In the genomic region with DNA sequence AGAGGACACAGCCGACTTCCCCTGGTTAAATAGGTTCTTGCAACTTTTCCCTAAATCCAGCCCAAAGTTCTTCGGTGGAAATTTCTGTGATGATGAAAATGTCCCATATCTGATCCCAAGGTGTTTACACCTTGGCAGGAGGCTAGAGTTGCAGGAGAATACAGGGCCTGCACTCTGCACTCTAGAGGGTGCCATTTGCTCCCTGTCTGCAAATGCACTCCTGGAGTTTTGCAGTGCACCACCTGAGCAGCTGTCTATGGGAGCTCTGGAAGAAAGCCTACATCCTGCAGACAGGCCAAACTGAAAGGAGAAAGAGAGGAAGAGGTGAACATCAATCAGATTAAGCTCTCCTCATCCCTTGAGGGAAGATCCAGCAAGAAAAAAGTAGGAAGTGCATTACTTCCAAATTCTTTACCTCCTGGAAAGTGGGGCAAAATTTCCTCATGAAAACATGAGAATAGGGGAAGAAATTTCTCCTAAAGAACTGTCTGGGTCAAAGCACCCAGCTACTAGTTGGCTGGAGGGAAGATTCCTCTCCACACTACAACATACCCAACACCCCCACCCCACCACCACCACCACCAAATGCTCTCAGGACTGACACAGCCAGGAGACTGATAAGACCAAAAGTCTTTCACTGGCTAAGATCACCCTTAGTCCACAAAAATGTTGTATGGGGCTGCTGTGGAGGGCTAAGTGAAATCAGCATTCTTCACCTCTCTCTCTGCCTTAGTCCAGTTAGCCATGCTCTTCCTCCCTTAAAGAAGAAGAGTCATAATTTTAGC, we compare ENCODE assay signal across 10 cellular contexts.
DNase-seq lines count a peak whose midpoint lies in the region; ATAC-seq and TF ChIP-seq lines count a peak whose summit lies in the region.
"Had no signal": no experiment of that assay in that cellular context is flagged by ENCODE, and none has a peak within 500 bp of the region (broad histone marks: within the 10 kb centered on the region; RNA-seq: fewer than 3 reads in every experiment).

No MANE protein-coding gene starts in this region.

- H3K4me1 ChIP-seq in H9 (ENCODE audit: insufficient read depth, low read length) (peaks cover 4% of the 10 kb centered on the region; the same call in 1 of the 2 replicates), PC-9 (replicated peaks; ENCODE audit: insufficient read depth) (peaks cover 53% of the 10 kb centered on the region), parathyroid adenoma (no peaks in the 10 kb centered on the region)

- CTCF ChIA-PET in PC-9 (lab: Charles Lee) = no interaction called here

- DNase-seq in H9 (no peak), PC-9 (no peak), fibroblast of pulmonary artery (ENCODE audit: low read depth) (no peak), retina (no peak), NCI-H2171 treated with DMSO at 0.1 percent for 48 hours (lab: John Stamatoyannopoulos, UW) (no peak)
- DNase-seq: activated CD4-positive, alpha-beta T cell treated with anti-CD3 and anti-CD28 coated beads for 4 hours; naive B cell had no signal

- H3K79me2 ChIP-seq in H9 (ENCODE audit: insufficient read depth, low read length) = no peaks in the 10 kb centered on the region
- H3K79me2 ChIP-seq in PC-9 (ENCODE audit: low read depth) = no peaks in the 10 kb centered on the region
- H3K79me2 ChIP-seq in parathyroid adenoma = no peaks in the 10 kb centered on the region

- no peak overlapping the region for H3T11ph ChIP-seq in H9 (ENCODE audit: low read length)

- H2BK12ac ChIP-seq in H9 (ENCODE audit: insufficient read length, low read depth, low read length) = no peak overlapping the region

- peaks cover 11 to 12% of the 10 kb centered on the region in 2 experiments for H3K4me1 Mint-ChIP-seq in H9
- H3K4me1 Mint-ChIP-seq: naive B cell had no signal

- no peak overlapping the region for H3K4me2 ChIP-seq in H9 (ENCODE audit: insufficient read depth, insufficient read length, low read length)
- peak overlapping the region; percentile 57 for H3K4me2 ChIP-seq in PC-9
- H3K4me2 ChIP-seq in parathyroid adenoma (ENCODE audit: low read length) = no peak overlapping the region

- H3K79me1 ChIP-seq in H9 (ENCODE audit: insufficient read depth, low read depth, low read length, poor library complexity, severe bottlenecking) = no peaks in the 10 kb centered on the region

- no peaks in the 10 kb centered on the region for H4K20me1 ChIP-seq in H9 (ENCODE audit: control insufficient read depth, insufficient read depth, insufficient read length)
- H4K20me1 ChIP-seq in PC-9 (ENCODE audit: insufficient read depth) = no peaks in the 10 kb centered on the region

- no peaks in the 10 kb centered on the region for H3K9me3 ChIP-seq in H9 (ENCODE audit: control insufficient read depth, low read depth, low read length)
- H3K9me3 ChIP-seq in PC-9 (ENCODE audit: insufficient read depth, low read depth) = no peaks in the 10 kb centered on the region
- H3K9me3 ChIP-seq in parathyroid adenoma (ENCODE audit: control insufficient read depth, low read length) = no peaks in the 10 kb centered on the region

- no peak overlapping the region for H2AFZ ChIP-seq in H9 (ENCODE audit: low read length)
- H2AFZ ChIP-seq in PC-9 = no peak overlapping the region
- H2AFZ ChIP-seq in parathyroid adenoma = no peak overlapping the region

- H3K27me3 Mint-ChIP-seq in H9 (ENCODE audit: low read depth) = no peaks in the 10 kb centered on the region

- H2BK15ac ChIP-seq in H9 (ENCODE audit: low read depth, low read length) = no peak overlapping the region

- no peak overlapping the region for H3K56ac ChIP-seq in H9 (ENCODE audit: insufficient read length, low read depth, low read length)

- H2AK5ac ChIP-seq in H9 (ENCODE audit: insufficient read length, low read length) = no peak overlapping the region

- H3K27me3 ChIP-seq in H9 (ENCODE audit: insufficient read depth, low read length) (no peaks in the 10 kb centered on the region), PC-9 (ENCODE audit: insufficient read depth, low read depth) (no peaks in the 10 kb centered on the region), parathyroid adenoma (ENCODE audit: control insufficient read depth, insufficient read depth, low read length) (no peaks in the 10 kb centered on the region)

- H3K9me3 Mint-ChIP-seq in H9 = no peaks in the 10 kb centered on the region

- peaks cover 37% of the 10 kb centered on the region for H3F3A ChIP-seq in PC-9 (ENCODE audit: insufficient read depth, low read depth)

- H2BK120ac ChIP-seq in H9 (ENCODE audit: low read depth, low read length, poor library complexity, severe bottlenecking) = no peak overlapping the region

- no peaks in the 10 kb centered on the region for H3K36me3 Mint-ChIP-seq in H9 (ENCODE audit: insufficient read depth in 1 of 3, low read depth in 3 of 3)
- H3K36me3 Mint-ChIP-seq: naive B cell had no signal

- no peak overlapping the region for H3K4ac ChIP-seq in H9 (ENCODE audit: low read depth, low read length)

- TF ChIP-seq CTCF in H9 (conservative IDR thresholded peaks at IDR 0.05) (peak; percentile 17; the same call in 1 of the 3 replicates), PC-9 (conservative IDR thresholded peaks at IDR 0.05) (peak; percentile 24; the same call in 1 of the 2 replicates), fibroblast of pulmonary artery (IDR thresholded peaks at IDR 0.05; ENCODE audit: low read length, missing control alignments) (peak; percentile 21), parathyroid adenoma (IDR thresholded peaks at IDR 0.05) (peak; percentile 31)

- H3K18ac ChIP-seq in H9 (ENCODE audit: insufficient read length, low read depth, low read length) = no peak overlapping the region

- intact Hi-C loops in PC-9 (cut with micrococcal nuclease; ENCODE audit: unreplicated experiment) = no loop called here

- WGBS in H9 (ENCODE audit: extremely low coverage, insufficient read length, low lambda C conversion rate) = no CpG with 5 or more reads among the region's 2 CpGs

- no peak overlapping the region for H2BK20ac ChIP-seq in H9 (ENCODE audit: low read depth, low read length, poor library complexity, severe bottlenecking)

- no peak overlapping the region for H4K8ac ChIP-seq in H9 (replicated peaks; ENCODE audit: insufficient read length, low read depth, low read length)

- H3K23ac ChIP-seq in H9 (ENCODE audit: insufficient read length, low read depth, low read length) = no peak overlapping the region

- no peak overlapping the region for H3K27ac Mint-ChIP-seq in H9

- no peak overlapping the region for H3K4me3 Mint-ChIP-seq in H9
- H3K4me3 Mint-ChIP-seq: naive B cell had no signal

- no TSS peak for BruUV-seq in PC-9 (replicated peaks; lab: Mats Ljungman, UMichigan)

- ATAC-seq in HG03457 (IDR thresholded peaks at IDR 0.05; ENCODE audit: unreplicated experiment) = no peak

- H3K9ac ChIP-seq in H9 (ENCODE audit: extremely low read depth, insufficient read length, low read length) (no peak overlapping the region), parathyroid adenoma (no peak overlapping the region)

- H3K4me3 ChIP-seq in PC-9 (no peak overlapping the region), fibroblast of pulmonary artery (replicated peaks; ENCODE audit: low read depth, low read length) (no peak overlapping the region), parathyroid adenoma (ENCODE audit: low read depth, low read length) (no peak overlapping the region)

- no peaks in the 10 kb centered on the region for H3K9me2 ChIP-seq in PC-9 (ENCODE audit: insufficient read depth)

- H3K36me3 ChIP-seq in PC-9 (ENCODE audit: low read depth) (no peaks in the 10 kb centered on the region), parathyroid adenoma (ENCODE audit: control insufficient read depth, insufficient read depth, low read length) (no peaks in the 10 kb centered on the region)

- H4K91ac ChIP-seq in H9 (ENCODE audit: insufficient read length, low read depth, low read length) = no peak overlapping the region

- H3K14ac ChIP-seq in H9 (ENCODE audit: insufficient read depth, low read length) = no peak overlapping the region

- H3K23me2 ChIP-seq in H9 (ENCODE audit: insufficient read length, low read depth, low read length, poor library complexity, severe bottlenecking) = no peaks in the 10 kb centered on the region

- no peak overlapping the region for H4K5ac ChIP-seq in H9 (ENCODE audit: insufficient read length, low read depth, low read length)

- H3K27ac ChIP-seq in H9 (ENCODE audit: insufficient read length, low read depth, low read length) (no peak overlapping the region), PC-9 (peak overlapping the region; percentile 65), parathyroid adenoma (no peak overlapping the region)
- H3K27ac ChIP-seq: HL-60 had no signal

- POLR2A ChIA-PET in PC-9 (lab: Charles Lee; ENCODE audit: unreplicated experiment) = interaction anchor here (0.6 kb wide), 1 partner anchor 470 kb away, joined by 9 read pairs; no protein-coding TSS in a partner anchor

- no peak overlapping the region for H2BK5ac ChIP-seq in H9 (ENCODE audit: insufficient read length, low read length)
